11 cellular contexts compared by ENCODE assay signal in genomic region chr1:214440219-214440965, GRCh38.
DNase-seq lines count a peak whose midpoint lies in the region; ATAC-seq and TF ChIP-seq lines count a peak whose summit lies in the region.
"Had no signal": no experiment of that assay in that cellular context is flagged by ENCODE, and none has a peak within 500 bp of the region (broad histone marks: within the 10 kb centered on the region; RNA-seq: fewer than 3 reads in every experiment).

No MANE protein-coding gene starts in this region.

- WGBS in stomach, 5 donors, result 55 to 75% (median 59%) methylated on average over 4 of the region's 4 CpGs

- no peaks in the 10 kb centered on the region for H3K27me3 ChIP-seq in stomach
- H3K27me3 ChIP-seq: gastroesophageal sphincter, sigmoid colon had no signal

- no peaks in the 10 kb centered on the region for H3K9me3 ChIP-seq in stomach
- H3K9me3 ChIP-seq: gastroesophageal sphincter, sigmoid colon had no signal

- peak overlapping the region; percentile 95 for H3K27ac Mint-ChIP-seq in T-helper 1 cell treated with Interleukin-12 subunit alpha and Interleukin-12 subunit beta and Interleukin-4 antibody, amounts not matched to agents 30 μg/mL and 1 μg/mL, for 36 hours
- H3K27ac Mint-ChIP-seq in glutamatergic neuron (ENCODE audit: unreplicated experiment), result peak overlapping the region; percentile 24
- H3K27ac Mint-ChIP-seq: CD8-positive, alpha-beta T cell had no signal

- no peak overlapping the region for H3K4me3 Mint-ChIP-seq in T-helper 1 cell treated with Interleukin-12 subunit alpha and Interleukin-12 subunit beta and Interleukin-4 antibody, amounts not matched to agents 30 μg/mL and 1 μg/mL, for 36 hours
- no peak overlapping the region for H3K4me3 Mint-ChIP-seq in glutamatergic neuron (ENCODE audit: unreplicated experiment)

- no peak for TF ChIP-seq EP300 in stomach (IDR thresholded peaks at IDR 0.05)

- peak overlapping the region; percentile 30 to 88 (median 69) for H3K27ac ChIP-seq in stomach

- H3K36me3 ChIP-seq in stomach, result no peaks in the 10 kb centered on the region
- H3K36me3 ChIP-seq: gastroesophageal sphincter, sigmoid colon had no signal

- H3K4me1 ChIP-seq in stomach, result peaks cover 0 to 57% (median 35%) of the 10 kb centered on the region in 4 donors

- no peak for DNase-seq in T-helper 1 cell
- peak; percentile 62 for DNase-seq in SK-MEL-5 (ENCODE audit: low read depth, low spot score)
- DNase-seq in glutamatergic neuron, result no peak
- DNase-seq in stomach, result no peak
- no peak for DNase-seq in NCI-H2029 (lab: John Stamatoyannopoulos, UW)
- DNase-seq in NCI-H446 treated with DMSO at 0.1 percent for 48 hours (lab: John Stamatoyannopoulos, UW), result no peak
- no peak for DNase-seq in sciatic nerve (ENCODE audit: low spot score)
- DNase-seq: CD8-positive, alpha-beta T cell; sigmoid colon had no signal

- no peak for TF ChIP-seq CTCF in glutamatergic neuron (IDR thresholded peaks at IDR 0.05; ENCODE audit: partially characterized antibody, unreplicated experiment)
- TF ChIP-seq CTCF in stomach (IDR thresholded peaks at IDR 0.05), result no peak

- H3K9me3 Mint-ChIP-seq in T-helper 1 cell treated with Interleukin-12 subunit alpha and Interleukin-12 subunit beta and Interleukin-4 antibody, amounts not matched to agents 30 μg/mL and 1 μg/mL, for 36 hours, result peaks cover 5% of the 10 kb centered on the region
- peaks cover 9% of the 10 kb centered on the region for H3K9me3 Mint-ChIP-seq in glutamatergic neuron (ENCODE audit: unreplicated experiment)
- H3K9me3 Mint-ChIP-seq: CD8-positive, alpha-beta T cell had no signal

- in situ Hi-C loops in SK-MEL-5 (cut with HindIII; ENCODE audit: low pct_unique_long_range_greater_than_20kb, low sequenced_read_pairs), result no loop called here

- no peak for ATAC-seq in sciatic nerve

- no peaks in the 10 kb centered on the region for H3K36me3 Mint-ChIP-seq in T-helper 1 cell treated with Interleukin-12 subunit alpha and Interleukin-12 subunit beta and Interleukin-4 antibody, amounts not matched to agents 30 μg/mL and 1 μg/mL, for 36 hours (ENCODE audit: low read depth)
- H3K36me3 Mint-ChIP-seq in glutamatergic neuron (ENCODE audit: unreplicated experiment), result no peaks in the 10 kb centered on the region
- H3K36me3 Mint-ChIP-seq: CD8-positive, alpha-beta T cell had no signal

- H3K4me3 ChIP-seq in stomach, result no peak overlapping the region
- H3K4me3 ChIP-seq: gastroesophageal sphincter, sigmoid colon had no signal

- H3K27me3 Mint-ChIP-seq in T-helper 1 cell treated with Interleukin-12 subunit alpha and Interleukin-12 subunit beta and Interleukin-4 antibody, amounts not matched to agents 30 μg/mL and 1 μg/mL, for 36 hours (ENCODE audit: low read depth), result no peaks in the 10 kb centered on the region
- H3K27me3 Mint-ChIP-seq in glutamatergic neuron (ENCODE audit: unreplicated experiment), result peaks cover 4% of the 10 kb centered on the region

- peaks cover 53% of the 10 kb centered on the region for H3K4me1 Mint-ChIP-seq in T-helper 1 cell treated with Interleukin-12 subunit alpha and Interleukin-12 subunit beta and Interleukin-4 antibody, amounts not matched to agents 30 μg/mL and 1 μg/mL, for 36 hours (ENCODE audit: low read depth)
- H3K4me1 Mint-ChIP-seq in glutamatergic neuron (ENCODE audit: low read depth, unreplicated experiment), result peaks cover 57% of the 10 kb centered on the region

- TF ChIP-seq POLR2A in stomach (IDR thresholded peaks at IDR 0.05), result no peak

- intact Hi-C loops in stomach (cut with DNase I; ENCODE audit: low total_unique reads), result no loop called here
- intact Hi-C loops in sciatic nerve (cut with DNase I), result no loop called here
